Comparison of ENCODE assay signal across 16 cellular contexts in genomic region chr2:239312741-239313246, GRCh38.
A peak's percentile ranks its signal among the peaks of the same experiment; 100 is the strongest.
DNase-seq lines count a peak whose midpoint lies in the region; ATAC-seq and TF ChIP-seq lines count a peak whose summit lies in the region.
"Had no signal": no experiment of that assay in that cellular context is flagged by ENCODE, and none has a peak within 500 bp of the region (broad histone marks: within the 10 kb centered on the region; RNA-seq: fewer than 3 reads in every experiment).

No MANE protein-coding gene starts in this region.

- peaks cover 22% of the 10 kb centered on the region for H3K4me1 Mint-ChIP-seq in activated CD4-positive, alpha-beta T cell treated with anti-CD3 and anti-CD28 coated beads for 36 hours
- H3K4me1 Mint-ChIP-seq in endodermal cell, result peaks cover 17% of the 10 kb centered on the region

- intact Hi-C loops in activated CD4-positive, alpha-beta T cell treated with anti-CD3 and anti-CD28 coated beads for 36 hours (cut with DNase I, micrococcal nuclease), result no loop called here
- intact Hi-C loops in mucosa of descending colon (cut with DNase I, micrococcal nuclease) (no loop called here), tibial artery (cut with DNase I; ENCODE audit: low total_unique reads) (loop anchor here (10.0 kb wide), 1 partner anchor 82 kb away; no protein-coding TSS in a partner anchor)

- H3K4me1 ChIP-seq in endodermal cell (ENCODE audit: control insufficient read depth, insufficient read depth, low read length) (peaks cover 7% of the 10 kb centered on the region), mucosa of descending colon (ENCODE audit: low read depth) (peaks cover 5% of the 10 kb centered on the region), tibial artery (peaks cover 0 to 54% (median 36%) of the 10 kb centered on the region in 4 donors)
- H3K4me1 ChIP-seq: A549 had no signal

- no peak for ATAC-seq in activated CD4-positive, alpha-beta T cell treated with anti-CD3 and anti-CD28 coated beads for 36 hours
- no peak for ATAC-seq in mucosa of descending colon
- ATAC-seq: A549; stimulated activated naive CD8-positive, alpha-beta T cell treated with anti-CD3 and anti-CD28 coated beads, Interleukin-15, amount 100 ng/mL, for 72 hours; T-cell had no signal

- H3K9me3 ChIP-seq in endodermal cell (ENCODE audit: control insufficient read depth, low read length), result peaks cover 29% of the 10 kb centered on the region
- H3K9me3 ChIP-seq in mucosa of descending colon, result no peaks in the 10 kb centered on the region
- no peaks in the 10 kb centered on the region for H3K9me3 ChIP-seq in tibial artery
- H3K9me3 ChIP-seq: A549, pancreas had no signal

- peak; percentile 2 for DNase-seq in activated CD4-positive, alpha-beta T cell treated with anti-CD3 and anti-CD28 coated beads for 36 hours
- DNase-seq in activated CD4-positive, alpha-beta T cell treated with anti-CD3 and anti-CD28 coated beads for 48 hours, result no peak
- DNase-seq in endodermal cell (peak; percentile 34), mucosa of descending colon (peak; percentile 3 to 51 (median 35)), tibial artery (peak; percentile 30 to 63), islet precursor cell (no peak), HEK293T (ENCODE audit: extremely low spot score) (no peak), pons (ENCODE audit: low spot score) (no peak)
- DNase-seq: activated CD4-positive, alpha-beta T cell treated with anti-CD3 and anti-CD28 coated beads, Interleukin-2, amount 50 U/mL, for 4 hours; IMR-90; NCI-H2081; stimulated activated CD4-positive, alpha-beta T cell treated with anti-CD3 and anti-CD28 coated beads, Interleukin-4, amount 100 ng/mL, for 24 hours had no signal

- no peak overlapping the region for H3K27ac Mint-ChIP-seq in activated CD4-positive, alpha-beta T cell treated with anti-CD3 and anti-CD28 coated beads for 36 hours
- no peak overlapping the region for H3K27ac Mint-ChIP-seq in endodermal cell
- H3K27ac Mint-ChIP-seq: stimulated activated naive CD8-positive, alpha-beta T cell treated with anti-CD3 and anti-CD28 coated beads, Interleukin-15, amount 100 ng/mL, for 72 hours; T-cell had no signal

- H3K27ac ChIP-seq in endodermal cell (ENCODE audit: low read depth, low read length), result no peak overlapping the region
- H3K27ac ChIP-seq in tibial artery, result peak overlapping the region in 1 of 2 donors; percentile 22
- H3K27ac ChIP-seq: A549, pancreas had no signal

- no peak overlapping the region for H3K4me3 ChIP-seq in endodermal cell (ENCODE audit: low read length)
- H3K4me3 ChIP-seq in mucosa of descending colon, result no peak overlapping the region
- no peak overlapping the region for H3K4me3 ChIP-seq in tibial artery
- H3K4me3 ChIP-seq: A549, pancreas had no signal

- H3K36me3 ChIP-seq in endodermal cell (ENCODE audit: control insufficient read depth, insufficient read depth, low read length), result no peaks in the 10 kb centered on the region
- H3K36me3 ChIP-seq in mucosa of descending colon (ENCODE audit: low read depth), result no peaks in the 10 kb centered on the region
- no peaks in the 10 kb centered on the region for H3K36me3 ChIP-seq in tibial artery
- H3K36me3 ChIP-seq: pancreas had no signal

- H3K9me3 Mint-ChIP-seq in activated CD4-positive, alpha-beta T cell treated with anti-CD3 and anti-CD28 coated beads for 36 hours (ENCODE audit: low read depth), result peaks cover 11% of the 10 kb centered on the region
- peaks cover 21% of the 10 kb centered on the region for H3K9me3 Mint-ChIP-seq in endodermal cell

- WGBS in endodermal cell (ENCODE audit: insufficient coverage in 1 of 2, insufficient read length in 1 of 2), 2 experiments, result 86 to 98% methylated on average over 5 to 23 of the region's 23 CpGs

- peaks cover 19% of the 10 kb centered on the region for H3K36me3 Mint-ChIP-seq in activated CD4-positive, alpha-beta T cell treated with anti-CD3 and anti-CD28 coated beads for 36 hours (ENCODE audit: low read depth)
- peaks cover 26% of the 10 kb centered on the region for H3K36me3 Mint-ChIP-seq in endodermal cell (ENCODE audit: low read depth)

- no peak overlapping the region for H3K9ac ChIP-seq in endodermal cell (ENCODE audit: extremely low read depth, low read length, poor library complexity, severe bottlenecking)

- no peak overlapping the region for H3K4me3 Mint-ChIP-seq in activated CD4-positive, alpha-beta T cell treated with anti-CD3 and anti-CD28 coated beads for 36 hours
- no peak overlapping the region for H3K4me3 Mint-ChIP-seq in endodermal cell
- H3K4me3 Mint-ChIP-seq: stimulated activated naive CD8-positive, alpha-beta T cell treated with anti-CD3 and anti-CD28 coated beads, Interleukin-15, amount 100 ng/mL, for 72 hours; T-cell had no signal

- no peak for TF ChIP-seq CTCF in endodermal cell (conservative IDR thresholded peaks at IDR 0.05)
- no peak for TF ChIP-seq CTCF in mucosa of descending colon (IDR thresholded peaks at IDR 0.05)
- TF ChIP-seq CTCF in tibial artery (IDR thresholded peaks at IDR 0.05), result no peak

- H3K27me3 Mint-ChIP-seq in activated CD4-positive, alpha-beta T cell treated with anti-CD3 and anti-CD28 coated beads for 36 hours, result no peaks in the 10 kb centered on the region
- no peaks in the 10 kb centered on the region for H3K27me3 Mint-ChIP-seq in endodermal cell (ENCODE audit: insufficient read depth)
- H3K27me3 Mint-ChIP-seq: stimulated activated naive CD8-positive, alpha-beta T cell treated with anti-CD3 and anti-CD28 coated beads, Interleukin-15, amount 100 ng/mL, for 72 hours; T-cell had no signal

- no peaks in the 10 kb centered on the region for H3K27me3 ChIP-seq in endodermal cell (ENCODE audit: control insufficient read depth, insufficient read depth, low read length, poor library complexity, severe bottlenecking)
- no peaks in the 10 kb centered on the region for H3K27me3 ChIP-seq in tibial artery
- H3K27me3 ChIP-seq: pancreas had no signal

- POLR2A ChIA-PET in activated CD4-positive, alpha-beta T cell treated with anti-CD3 and anti-CD28 coated beads for 36 hours (lab: Charles Lee), result no interaction called here
- POLR2A ChIA-PET in HEK293T (lab: Yijun Ruan, JAX), result no interaction called here

- CTCF ChIA-PET in activated CD4-positive, alpha-beta T cell treated with anti-CD3 and anti-CD28 coated beads for 36 hours (lab: Charles Lee), result no interaction called here
- CTCF ChIA-PET in HEK293T (lab: Yijun Ruan, JAX), result no interaction called here

TF ChIP-seq in HEK293T, 16 proteins besides CTCF, POLR2A, EP300 and RAD21:
- TF ChIP-seq NFRKB (IDR thresholded peaks at IDR 0.05), result no peak
- TF ChIP-seq HDGF (IDR thresholded peaks at IDR 0.05; ENCODE audit: borderline replicate concordance), result no peak
- TF ChIP-seq FOXM1 (IDR thresholded peaks at IDR 0.05; ENCODE audit: borderline replicate concordance), result no peak
- TF ChIP-seq ZNF384 (IDR thresholded peaks at IDR 0.05), result no peak
- no peak for TF ChIP-seq ELF4 (IDR thresholded peaks at IDR 0.05)
- TF ChIP-seq PKNOX1 (IDR thresholded peaks at IDR 0.05), result no peak
- TF ChIP-seq FOXA1 (IDR thresholded peaks at IDR 0.05), result no peak
- no peak for TF ChIP-seq FOXK2 (IDR thresholded peaks at IDR 0.05)
- TF ChIP-seq L3MBTL2 (conservative IDR thresholded peaks at IDR 0.05), result no peak
- TF ChIP-seq ARNT (IDR thresholded peaks at IDR 0.05), result no peak
- TF ChIP-seq SUZ12 (IDR thresholded peaks at IDR 0.05), result no peak
- no peak for TF ChIP-seq LEF1 (IDR thresholded peaks at IDR 0.05; ENCODE audit: borderline replicate concordance)
- TF ChIP-seq BHLHE40 (IDR thresholded peaks at IDR 0.05; ENCODE audit: borderline replicate concordance), result no peak
- TF ChIP-seq TARDBP (IDR thresholded peaks at IDR 0.05), result no peak
- TF ChIP-seq CTBP1 (IDR thresholded peaks at IDR 0.05; ENCODE audit: borderline replicate concordance), result no peak
- TF ChIP-seq SP1 (IDR thresholded peaks at IDR 0.05), result no peak

Comparison
In these comparisons a context has a peak if more than half of its experiments do, and no peak if none do; other contexts are left out.
1. DNase-seq: peak in activated CD4-positive, alpha-beta T cell treated with anti-CD3 and anti-CD28 coated beads for 36 hours (single experiment), endodermal cell (single experiment), mucosa of descending colon (3 of 3) and tibial artery (2 of 2); none in activated CD4-positive, alpha-beta T cell treated with anti-CD3 and anti-CD28 coated beads for 48 hours (single experiment), islet precursor cell (single experiment), HEK293T (single experiment) and pons (single experiment).